1 cellular context compared by ENCODE assay signal in genomic region chr16:16122264-16122663, GRCh38.
TF ChIP-seq lines count a peak whose summit lies in the region.

No MANE protein-coding gene starts in this region.

TF ChIP-seq in K562, 482 proteins besides CTCF, POLR2A, EP300 and RAD21 (continued from another document):
- TF ChIP-seq, protein P1, sequence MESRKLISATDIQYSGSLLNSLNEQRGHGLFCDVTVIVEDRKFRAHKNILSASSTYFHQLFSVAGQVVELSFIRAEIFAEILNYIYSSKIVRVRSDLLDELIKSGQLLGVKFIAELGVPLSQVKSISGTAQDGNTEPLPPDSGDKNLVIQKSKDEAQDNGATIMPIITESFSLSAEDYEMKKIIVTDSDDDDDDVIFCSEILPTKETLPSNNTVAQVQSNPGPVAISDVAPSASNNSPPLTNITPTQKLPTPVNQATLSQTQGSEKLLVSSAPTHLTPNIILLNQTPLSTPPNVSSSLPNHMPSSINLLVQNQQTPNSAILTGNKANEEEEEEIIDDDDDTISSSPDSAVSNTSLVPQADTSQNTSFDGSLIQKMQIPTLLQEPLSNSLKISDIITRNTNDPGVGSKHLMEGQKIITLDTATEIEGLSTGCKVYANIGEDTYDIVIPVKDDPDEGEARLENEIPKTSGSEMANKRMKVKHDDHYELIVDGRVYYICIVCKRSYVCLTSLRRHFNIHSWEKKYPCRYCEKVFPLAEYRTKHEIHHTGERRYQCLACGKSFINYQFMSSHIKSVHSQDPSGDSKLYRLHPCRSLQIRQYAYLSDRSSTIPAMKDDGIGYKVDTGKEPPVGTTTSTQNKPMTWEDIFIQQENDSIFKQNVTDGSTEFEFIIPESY (CRISPR knock-in tag; IDR thresholded peaks at IDR 0.05) = peak; percentile 53; the same call in 1 of the 2 replicates
- no peak for TF ChIP-seq ZNF766 (CRISPR knock-in tag; conservative IDR thresholded peaks at IDR 0.05)
- peak; percentile 78 for TF ChIP-seq ZNF121 (CRISPR knock-in tag; conservative IDR thresholded peaks at IDR 0.05)
